In the genomic region with DNA sequence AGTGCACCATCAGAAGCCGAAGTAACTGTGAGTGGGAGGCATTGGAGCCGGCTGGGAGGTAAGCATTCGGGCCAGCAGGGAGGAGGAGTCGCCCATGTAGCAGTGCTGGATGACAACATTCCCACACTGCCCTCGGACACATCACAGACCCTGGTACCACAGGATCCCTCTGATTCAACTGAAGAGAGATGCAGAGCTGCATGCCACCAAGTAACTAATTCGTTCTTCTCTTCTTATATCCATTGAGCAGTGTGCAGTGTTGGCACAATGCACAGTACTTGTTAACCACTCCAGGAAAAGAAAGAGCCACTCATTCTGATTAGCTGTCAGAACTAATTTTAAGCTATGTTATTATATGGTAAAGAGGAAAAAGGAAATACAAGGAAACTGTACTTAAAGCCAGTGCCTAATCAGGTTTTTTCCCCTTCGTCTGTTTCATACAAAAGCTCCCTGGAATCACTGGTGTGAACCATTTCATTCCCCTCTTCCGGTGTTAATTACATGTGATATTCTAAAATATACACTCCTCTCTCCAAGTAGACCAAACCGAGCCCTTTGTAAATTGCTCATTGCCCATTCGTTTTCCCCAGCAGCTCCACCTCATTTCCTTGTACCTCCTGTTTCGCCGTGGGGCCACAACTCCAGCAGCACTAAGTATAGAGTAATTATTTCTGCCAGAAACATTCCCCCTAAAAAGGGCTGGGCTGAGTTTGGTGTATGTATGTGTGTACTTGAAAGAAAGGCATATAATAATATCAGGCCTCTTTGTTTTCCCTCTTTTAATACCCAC, we compare ENCODE assay signal across 14 cellular contexts. TPM values are rescaled to one million over a fixed set of nuclear protein-coding genes. Genes with fewer than 3 reads are reported as not detected.
A peak's percentile ranks its signal among the peaks of the same experiment; 100 is the strongest.
DNase-seq lines count a peak whose midpoint lies in the region; ATAC-seq and TF ChIP-seq lines count a peak whose summit lies in the region.
"Had no signal": no experiment of that assay in that cellular context is flagged by ENCODE, and none has a peak within 500 bp of the region (broad histone marks: within the 10 kb centered on the region; RNA-seq: fewer than 3 reads in every experiment).

No MANE protein-coding gene starts in this region.

- no peak for TF ChIP-seq POLR2A in testis (IDR thresholded peaks at IDR 0.05)

- H3K27ac ChIP-seq in lower lobe of right lung (peak overlapping the region; percentile 53), testis (peak overlapping the region; percentile 40 to 77)

- no peak overlapping the region for H3K4me3 Mint-ChIP-seq in activated CD4-positive, alpha-beta T cell treated with anti-CD3 and anti-CD28 coated beads, Interleukin-2, amount 10 ng/mL, durations not matched to agents 24 days and 14 days
- peak overlapping the region in 4 of 5 experiments; percentile 16 to 64 (median 37) for H3K4me3 Mint-ChIP-seq in brain

- H3K9me3 ChIP-seq in lower lobe of right lung: no peaks in the 10 kb centered on the region
- no peaks in the 10 kb centered on the region for H3K9me3 ChIP-seq in testis

- H3K4me3 ChIP-seq in lower lobe of right lung: no peak overlapping the region
- no peak overlapping the region for H3K4me3 ChIP-seq in testis

- H3K4me1 ChIP-seq in lower lobe of right lung: peaks cover 25% of the 10 kb centered on the region
- peaks cover 20% of the 10 kb centered on the region for H3K4me1 ChIP-seq in testis

- no peaks in the 10 kb centered on the region for H3K27me3 Mint-ChIP-seq in activated CD4-positive, alpha-beta T cell treated with anti-CD3 and anti-CD28 coated beads, Interleukin-2, amount 10 ng/mL, durations not matched to agents 24 days and 14 days
- H3K27me3 Mint-ChIP-seq in brain: peaks cover 41% of the 10 kb centered on the region

- H3K36me3 ChIP-seq in lower lobe of right lung (no peaks in the 10 kb centered on the region), testis (ENCODE audit: low read depth, missing control alignments) (no peaks in the 10 kb centered on the region)

- H3K27ac Mint-ChIP-seq in activated CD4-positive, alpha-beta T cell treated with anti-CD3 and anti-CD28 coated beads, Interleukin-2, amount 10 ng/mL, durations not matched to agents 24 days and 14 days: peak overlapping the region; percentile 62
- H3K27ac Mint-ChIP-seq in brain: peak overlapping the region in 4 of 5 experiments; percentile 52 to 82 (median 77)

- H3K27me3 ChIP-seq in lower lobe of right lung (ENCODE audit: low read depth): no peaks in the 10 kb centered on the region
- no peaks in the 10 kb centered on the region for H3K27me3 ChIP-seq in testis

- 56 to 79% methylated on average over 12 of the region's 12 CpGs for WGBS in testis, 2 donors

- intact Hi-C loops in activated CD4-positive, alpha-beta T cell treated with anti-CD3 and anti-CD28 coated beads, Interleukin-2, amount 10 ng/mL, durations not matched to agents 24 days and 14 days (cut with micrococcal nuclease): no loop called here
- intact Hi-C loops in lower lobe of right lung (cut with DNase I): no loop called here
- intact Hi-C loops in testis (cut with DNase I; ENCODE audit: low total_unique reads): no loop called here

- ATAC-seq in lower lobe of right lung (peak; percentile 43 to 45), GM18909 (IDR thresholded peaks at IDR 0.05; ENCODE audit: poor library complexity, unreplicated experiment) (no peak), GM19395 (IDR thresholded peaks at IDR 0.05; ENCODE audit: unreplicated experiment) (no peak)

- H3K9me3 Mint-ChIP-seq in activated CD4-positive, alpha-beta T cell treated with anti-CD3 and anti-CD28 coated beads, Interleukin-2, amount 10 ng/mL, durations not matched to agents 24 days and 14 days: peaks cover 13% of the 10 kb centered on the region
- H3K9me3 Mint-ChIP-seq in brain: peaks cover 0 to 2% (median 0%) of the 10 kb centered on the region in 5 experiments

- H3K36me3 Mint-ChIP-seq in activated CD4-positive, alpha-beta T cell treated with anti-CD3 and anti-CD28 coated beads, Interleukin-2, amount 10 ng/mL, durations not matched to agents 24 days and 14 days (ENCODE audit: low read depth): no peaks in the 10 kb centered on the region
- H3K36me3 Mint-ChIP-seq in brain: no peaks in the 10 kb centered on the region

- DNase-seq in activated CD4-positive, alpha-beta T cell treated with anti-CD3 and anti-CD28 coated beads, Interleukin-2, amount 10 ng/mL, durations not matched to agents 24 days and 14 days: no peak
- no peak for DNase-seq in activated CD4-positive, alpha-beta T cell treated with anti-CD3 and anti-CD28 coated beads for 1 hour
- DNase-seq in lower lobe of right lung (no peak), testis (peak; percentile 85), GM10266 (ENCODE audit: extremely low spot score) (no peak)
- DNase-seq: activated CD4-positive, alpha-beta T cell treated with anti-CD3 and anti-CD28 coated beads for 48 hours; activated naive CD4-positive, alpha-beta T cell treated with Interleukin-2 at 50 U/mL for 16 hours; DMS 273 treated with DMSO at 0.1 percent for 48 hours; glutamatergic neuron; NCI-H1694; SW 1271 had no signal

- peaks cover 18% of the 10 kb centered on the region for H3K4me1 Mint-ChIP-seq in activated CD4-positive, alpha-beta T cell treated with anti-CD3 and anti-CD28 coated beads, Interleukin-2, amount 10 ng/mL, durations not matched to agents 24 days and 14 days
- H3K4me1 Mint-ChIP-seq in brain: peaks cover 72% of the 10 kb centered on the region

- TF ChIP-seq CTCF in brain (conservative IDR thresholded peaks at IDR 0.05) (no peak), lower lobe of right lung (IDR thresholded peaks at IDR 0.05) (no peak), testis (IDR thresholded peaks at IDR 0.05) (no peak), GM10266 (IDR thresholded peaks at IDR 0.05; ENCODE audit: control insufficient read depth, insufficient read depth, low read depth, missing control alignments) (no peak)

RNA-seq across cellular contexts. Expression of a gene that starts 32.4 kb away (rescaled TPM):
- total RNA-seq in activated CD4-positive, alpha-beta T cell treated with anti-CD3 and anti-CD28 coated beads, Interleukin-2, amount 10 ng/mL, durations not matched to agents 24 days and 14 days: 4.7 and 5.3 TPM in 2 replicates
- polyA plus RNA-seq in brain (ENCODE audit: insufficient read depth, low read depth, low replicate concordance) (0.37 TPM), testis (ENCODE audit: insufficient read depth, low read depth, low replicate concordance) (49.6 TPM)
- total RNA-seq in lower lobe of right lung (42.5 TPM), testis (10 to 100 TPM in 1 of 2 donors, 1 to 10 TPM in 1; 8.3 to 21.3 TPM)

Comparison
In these comparisons a context has a peak if more than half of its experiments do, and no peak if none do; other contexts are left out.
1. ATAC-seq: peak in lower lobe of right lung (2 of 2); none in GM18909 (single experiment) and GM19395 (single experiment).